ENCODE assay signal across 9 cellular contexts in the genomic region with DNA sequence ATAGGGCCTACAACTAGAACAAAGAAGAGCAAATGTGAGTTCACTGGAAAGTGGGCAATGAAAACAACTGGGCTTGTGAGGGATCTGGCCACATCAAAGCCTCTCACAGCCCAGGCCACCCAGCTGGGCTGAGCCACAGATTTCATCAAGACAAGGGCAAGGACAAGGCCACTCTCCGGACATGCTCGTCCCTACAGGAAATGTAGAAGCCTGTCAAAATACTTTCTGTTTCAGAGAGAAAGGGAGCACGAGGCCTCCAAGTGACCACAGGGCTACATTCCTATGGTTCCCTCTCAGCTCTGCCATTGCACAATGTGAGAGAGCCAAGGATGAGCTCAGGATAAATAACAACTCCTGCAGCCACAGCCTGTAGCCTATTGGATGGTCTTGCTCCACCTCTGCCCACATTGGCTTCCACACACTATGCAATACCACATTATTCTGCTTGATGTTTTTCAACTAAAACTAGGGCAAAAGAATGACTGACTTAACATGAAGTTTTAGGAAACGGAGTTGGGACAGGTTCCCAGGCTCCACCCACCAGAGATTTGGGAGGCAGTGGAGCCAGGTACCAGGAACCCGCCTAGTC. TPM values are rescaled to one million over a fixed set of nuclear protein-coding genes. Genes with fewer than 3 reads are reported as not detected.
DNase-seq lines count a peak whose midpoint lies in the region; ATAC-seq and TF ChIP-seq lines count a peak whose summit lies in the region.
"Had no signal": no experiment of that assay in that cellular context is flagged by ENCODE, and none has a peak within 500 bp of the region (broad histone marks: within the 10 kb centered on the region; RNA-seq: fewer than 3 reads in every experiment).

No MANE protein-coding gene starts in this region.

- no peak for TF ChIP-seq CTCF in BJ (IDR thresholded peaks at IDR 0.05; ENCODE audit: insufficient read depth, low read depth, low read length)
- TF ChIP-seq CTCF in MCF 10A (IDR thresholded peaks at IDR 0.05; ENCODE audit: unreplicated experiment): no peak
- TF ChIP-seq CTCF in liver (IDR thresholded peaks at IDR 0.05; ENCODE audit: low read depth, low read length, missing input control): no peak
- no peak for TF ChIP-seq CTCF in transverse colon (IDR thresholded peaks at IDR 0.05)

- H3K9me3 ChIP-seq in liver (ENCODE audit: control insufficient read depth in 4 of 4, low read length in 3 of 4): no peaks in the 10 kb centered on the region
- H3K9me3 ChIP-seq in transverse colon: no peaks in the 10 kb centered on the region

- WGBS in liver: 12% methylated on average over 5 of the region's 5 CpGs
- 25 to 59% methylated on average over 2 to 5 of the region's 5 CpGs for WGBS in transverse colon (ENCODE audit: low coverage in 1 of 2), 2 donors

- peak overlapping the region; percentile 79 to 89 for H3K9ac ChIP-seq in liver (ENCODE audit: low read depth in 1 of 2, low read length in 2 of 2)

- no peaks in the 10 kb centered on the region for H3K9me3 Mint-ChIP-seq in MCF 10A (ENCODE audit: unreplicated experiment)

- DNase-seq in BJ (ENCODE audit: low read depth) (peak; percentile 97), M059J (ENCODE audit: low read depth) (peak; percentile 98), MCF 10A (ENCODE audit: unreplicated experiment) (peak; percentile 95), transverse colon (peak; percentile 66), NCI-H345 treated with DMSO at 0.1 percent for 48 hours (lab: John Stamatoyannopoulos, UW; ENCODE audit: unreplicated experiment) (no peak), H7 (no peak)

- H3K27ac ChIP-seq in liver (ENCODE audit: low read depth in 1 of 2, low read length in 2 of 2) (peak overlapping the region; percentile 97 to 98), transverse colon (peak overlapping the region; percentile 87 to 98 (median 96))

- in situ Hi-C loops in transverse colon (cut with MboI; ENCODE audit: low pct_ligation_motif_present in 1 of 4, low pct_unique_long_range_greater_than_20kb in 1 of 4, low sequenced_read_pairs in 3 of 4): no loop called here

- CTCF ChIA-PET in BJ (lab: Yijun Ruan, JAX): no interaction called here
- CTCF ChIA-PET in MCF 10A (lab: Yijun Ruan, JAX): interaction anchor here (0.7 to 0.8 kb wide), 2 partner anchors 11 to 57 kb away, joined by 3 to 4 read pairs; no protein-coding TSS in a partner anchor

- H3K4me1 ChIP-seq in liver (ENCODE audit: control insufficient read depth in 4 of 4, insufficient read depth in 4 of 4, low read length in 3 of 4) (peaks cover 30 to 85% (median 53%) of the 10 kb centered on the region in 4 donors), transverse colon (peaks cover 59 to 97% (median 89%) of the 10 kb centered on the region in 4 donors)

- POLR2A ChIA-PET in BJ (lab: Charles Lee) (interaction anchor here (1.0 kb wide), 1 partner anchor 16 kb away, joined by 3 read pairs; no protein-coding TSS in a partner anchor), MCF 10A (lab: Yijun Ruan, JAX) (interaction anchor here (0.9 to 3.4 kb wide), 6 partner anchors 10 to 71 kb away, joined by 3 to 25 read pairs (median 3); partner anchors contain the start of gene TBC1D2B)

- peaks cover 6% of the 10 kb centered on the region for H3K36me3 Mint-ChIP-seq in MCF 10A (ENCODE audit: insufficient read depth, unreplicated experiment)

- no peak for TF ChIP-seq POLR2A in transverse colon (IDR thresholded peaks at IDR 0.05)

- no peaks in the 10 kb centered on the region for H3K27me3 Mint-ChIP-seq in MCF 10A (ENCODE audit: insufficient read depth, unreplicated experiment)

- no peak overlapping the region for H3K4me3 Mint-ChIP-seq in MCF 10A (ENCODE audit: unreplicated experiment)

- TF ChIP-seq EP300 in transverse colon (IDR thresholded peaks at IDR 0.05; ENCODE audit: low read depth): no peak

- no peaks in the 10 kb centered on the region for H3K36me3 ChIP-seq in BJ (ENCODE audit: control insufficient read depth, insufficient read depth, low read length)
- no peaks in the 10 kb centered on the region for H3K36me3 ChIP-seq in liver (ENCODE audit: control insufficient read depth in 4 of 4, insufficient read depth in 3 of 4, low read depth in 1 of 4, low read length in 3 of 4)
- no peaks in the 10 kb centered on the region for H3K36me3 ChIP-seq in transverse colon
- H3K36me3 ChIP-seq in H7 (replicated peaks; ENCODE audit: control insufficient read depth, insufficient read depth, low read length): no peaks in the 10 kb centered on the region

- H3K4me3 ChIP-seq in BJ (ENCODE audit: low read depth, low read length) (no peak overlapping the region), liver (ENCODE audit: low read depth in 1 of 3, low read length in 3 of 3) (no peak overlapping the region), transverse colon (no peak overlapping the region), H7 (ENCODE audit: insufficient read depth, low read depth, low read length) (no peak overlapping the region)

- H3K27ac Mint-ChIP-seq in MCF 10A (ENCODE audit: low read depth, unreplicated experiment): no peak overlapping the region

- peak; percentile 59 to 68 for TF ChIP-seq RAD21 in liver (IDR thresholded peaks at IDR 0.05)

- H3K27me3 ChIP-seq in BJ (ENCODE audit: control insufficient read depth, insufficient read depth, low read length) (no peaks in the 10 kb centered on the region), liver (ENCODE audit: control insufficient read depth in 4 of 4, insufficient read depth in 4 of 4, low read length in 3 of 4) (no peaks in the 10 kb centered on the region), transverse colon (no peaks in the 10 kb centered on the region), H7 (ENCODE audit: control insufficient read depth, insufficient read depth, low read length) (no peaks in the 10 kb centered on the region)

- intact Hi-C loops in MCF 10A (cut with micrococcal nuclease) (loop anchor here (5.0 kb wide), 1 partner anchor 58 kb away; no protein-coding TSS in a partner anchor), transverse colon (cut with DNase I; ENCODE audit: low total_unique reads) (no loop called here)

- H3K4me1 Mint-ChIP-seq in MCF 10A (ENCODE audit: insufficient read depth, unreplicated experiment): peaks cover 39% of the 10 kb centered on the region

- ATAC-seq in HG03108 (IDR thresholded peaks at IDR 0.05; ENCODE audit: unreplicated experiment): no peak

- no TSS peak for BruUV-seq in MCF 10A (replicated peaks; lab: Mats Ljungman, UMichigan)

TF ChIP-seq in liver, 16 proteins besides CTCF, POLR2A, EP300 and RAD21 (continues in another document):
- TF ChIP-seq SP1 (IDR thresholded peaks at IDR 0.05) (peak; percentile 95), ATF3 (IDR thresholded peaks at IDR 0.05) (peak; percentile 90), HNF4A (conservative IDR thresholded peaks at IDR 0.05) (peak; percentile 75 to 77), FOXA2 (IDR thresholded peaks at IDR 0.05) (peak; percentile 79), REST (IDR thresholded peaks at IDR 0.05) (peak; percentile 92), TAF1 (conservative IDR thresholded peaks at IDR 0.05) (peak; percentile 43), NR2F2 (IDR thresholded peaks at IDR 0.05) (peak; percentile 82), GABPA (IDR thresholded peaks at IDR 0.05 in 1 of 2, conservative IDR thresholded peaks at IDR 0.05 in 1 of 2) (peak in 1 of 2 donors; percentile 56), YY1 (IDR thresholded peaks at IDR 0.05) (peak; percentile 93)
- TF ChIP-seq, protein P1, sequence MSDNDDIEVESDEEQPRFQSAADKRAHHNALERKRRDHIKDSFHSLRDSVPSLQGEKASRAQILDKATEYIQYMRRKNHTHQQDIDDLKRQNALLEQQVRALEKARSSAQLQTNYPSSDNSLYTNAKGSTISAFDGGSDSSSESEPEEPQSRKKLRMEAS (IDR thresholded peaks at IDR 0.05): peak; percentile 95

RNA-seq across cellular contexts. Expression of gene TBC1D2B, which starts 12.1 kb away (rescaled TPM):
- polyA plus RNA-seq in BJ (2011; rRNA removed) (37.3 and 39.8 TPM in 2 replicates), liver (10 to 100 TPM; 18.7 to 25.2 TPM)
- polyA minus RNA-seq in BJ (2011; rRNA and poly(A)+ RNA removed): 36.0 and 41.3 TPM in 2 replicates
- 14.6 and 18.7 TPM in 2 replicates for total RNA-seq in M059J (2014; rRNA removed; shearing (Covaris generic))
- total RNA-seq in MCF 10A (2022) (21.2 and 21.6 TPM in 2 replicates), liver (100 to 1,000 TPM in 1 of 2 donors, 1 to 10 TPM in 1; 8.4 to 119 TPM), transverse colon (10 to 100 TPM; 40.4 to 62.6 (median 53.8) TPM)
- total RNA-seq in H7 (2014; rRNA removed; shearing (Covaris generic)): 9.9 and 15.7 TPM in 2 replicates

RNA-seq across cellular contexts. Expression of gene SH2D7, which starts 27.0 kb away (rescaled TPM):
- not detected in 2 replicates for polyA plus RNA-seq in BJ (2011; rRNA removed)
- not detected in 2 replicates for polyA minus RNA-seq in BJ (2011; rRNA and poly(A)+ RNA removed)
- total RNA-seq in M059J (2014; rRNA removed; shearing (Covaris generic)): not detected in 2 replicates
- not detected in 2 replicates for total RNA-seq in MCF 10A (2022)
- not detected for total RNA-seq in liver
- not detected for polyA plus RNA-seq in liver
- total RNA-seq in transverse colon: 1 to 10 TPM in 3 of 4 donors, not detected in 1; 6.0 to 9.7 (median 9.3) TPM
- not detected in 2 replicates for total RNA-seq in H7 (2014; rRNA removed; shearing (Covaris generic))
- total RNA-seq: glomerular endothelial cell had no signal

Comparison
In these comparisons a context has a peak if more than half of its experiments do, and no peak if none do; other contexts are left out.
1. DNase-seq: peak in BJ (single experiment), M059J (single experiment), MCF 10A (single experiment) and transverse colon (single experiment); none in NCI-H345 treated with DMSO at 0.1 percent for 48 hours (single experiment) and H7 (single experiment).